In genomic region chr3:21722301-21722700, GRCh38 we compare ENCODE assay signal across 2 cellular contexts.
TF ChIP-seq lines count a peak whose summit lies in the region.

No MANE protein-coding gene starts in this region.

TF ChIP-seq in IMR-90, 13 proteins besides CTCF, POLR2A, EP300 and RAD21:
- TF ChIP-seq BHLHE40 (IDR thresholded peaks at IDR 0.05; ENCODE audit: low read depth, low read length) (no peak), MAFK (IDR thresholded peaks at IDR 0.05; ENCODE audit: low read depth, low read length) (no peak), RFX5 (IDR thresholded peaks at IDR 0.05; ENCODE audit: low read depth, low read length) (no peak), MAZ (IDR thresholded peaks at IDR 0.05; ENCODE audit: borderline replicate concordance, low read depth, low read length) (no peak), ELK1 (IDR thresholded peaks at IDR 0.05; ENCODE audit: borderline replicate concordance, low read depth, low read length) (no peak), CEBPB (IDR thresholded peaks at IDR 0.05; ENCODE audit: low read depth, low read length) (no peak), CHD1 (IDR thresholded peaks at IDR 0.05; ENCODE audit: low read depth, low read length) (no peak), RCOR1 (IDR thresholded peaks at IDR 0.05; ENCODE audit: insufficient replicate concordance, low read length) (no peak), FOS (IDR thresholded peaks at IDR 0.05; ENCODE audit: low read depth, low read length) (no peak), MXI1 (IDR thresholded peaks at IDR 0.05; ENCODE audit: borderline replicate concordance, low read depth, low read length) (no peak), USF2 (IDR thresholded peaks at IDR 0.05; ENCODE audit: low read depth, low read length) (no peak), NFE2L2 (IDR thresholded peaks at IDR 0.05; ENCODE audit: low read depth, low read length) (no peak), SMC3 (IDR thresholded peaks at IDR 0.05; ENCODE audit: low read depth, low read length) (no peak)

TF ChIP-seq in H1, 55 proteins besides CTCF, POLR2A, EP300 and RAD21:
- TF ChIP-seq ZNF274 (IDR thresholded peaks at IDR 0.05; ENCODE audit: borderline replicate concordance, extremely low read depth, low read length): no peak
- TF ChIP-seq USF2 (IDR thresholded peaks at IDR 0.05; ENCODE audit: low read length): no peak
